ENCODE assay signal across 12 cellular contexts in the genomic region with DNA sequence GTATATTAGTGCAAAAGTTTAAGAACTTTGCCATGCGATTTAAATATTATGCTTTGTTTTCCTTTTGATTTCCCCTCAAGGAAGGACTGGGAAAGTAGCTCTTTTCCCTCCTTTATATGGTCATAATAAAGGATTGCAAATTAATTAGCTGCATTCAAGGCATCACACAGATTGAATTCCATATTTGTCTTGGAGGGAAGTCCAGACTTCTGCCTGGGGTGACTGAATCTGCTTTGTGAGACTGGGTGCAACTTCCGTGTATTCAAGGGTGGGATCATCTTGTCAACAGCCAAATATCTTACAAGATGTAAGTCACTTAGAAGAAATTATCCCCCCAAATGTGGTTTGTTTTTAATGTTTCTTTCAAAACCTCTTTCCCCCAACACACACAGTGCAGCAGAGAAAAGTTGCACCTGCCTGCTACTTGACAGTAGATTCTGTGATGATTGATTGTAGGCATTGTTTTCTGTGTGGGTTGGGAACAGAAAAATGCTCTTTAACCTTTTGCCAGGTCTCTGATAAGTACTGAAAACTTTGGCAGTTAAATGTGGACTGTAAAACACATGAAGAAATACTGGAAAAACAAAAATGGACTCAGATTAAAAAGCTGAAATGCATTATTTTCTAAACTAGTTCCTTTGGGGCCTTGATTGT. TPM values are rescaled to one million over a fixed set of nuclear protein-coding genes. Genes with fewer than 3 reads are reported as not detected.
A peak's percentile ranks its signal among the peaks of the same experiment; 100 is the strongest.
DNase-seq lines count a peak whose midpoint lies in the region; ATAC-seq, FAIRE-seq and TF ChIP-seq lines count a peak whose summit lies in the region.
"Had no signal": no experiment of that assay in that cellular context is flagged by ENCODE, and none has a peak within 500 bp of the region (broad histone marks: within the 10 kb centered on the region; RNA-seq: fewer than 3 reads in every experiment).

No MANE protein-coding gene starts in this region.

- FAIRE-seq in K562 (lab: Jason Lieb, UNC) = no peak

- H3K79me2 ChIP-seq in K562 (ENCODE audit: control insufficient read depth, insufficient read depth, low read length) = no peaks in the 10 kb centered on the region

- intact Hi-C loops in breast epithelium (cut with DNase I; ENCODE audit: low total_unique reads) = no loop called here
- intact Hi-C loops in MCF 10A (cut with micrococcal nuclease) = no loop called here
- intact Hi-C loops in K562 (cut with micrococcal nuclease) = no loop called here

- DNase-seq in breast epithelium (ENCODE audit: low spot score in 2 of 2) (no peak), MCF 10A (ENCODE audit: unreplicated experiment) (no peak), K562 (ENCODE audit: extremely low read depth in 1 of 4, low spot score in 3 of 4) (no peak), mesothelial cell of epicardium (ENCODE audit: low spot score in 2 of 2, unreplicated experiment in 2 of 2) (no peak), RWPE1 (ENCODE audit: low spot score) (no peak), GM20000 (ENCODE audit: low spot score) (no peak)
- no peak for DNase-seq in activated CD8-positive, alpha-beta memory T cell treated with anti-CD3 and anti-CD28 coated beads, Interleukin-2, amount 10 ng/mL, durations not matched to agents 7 days and 5 days
- DNase-seq: foreskin melanocyte, NCI-H526 treated with DMSO at 0.1 percent for 48 hours had no signal

- H3K9ac ChIP-seq in K562 (ENCODE audit: insufficient read depth in 1 of 2, low read depth in 2 of 2, low read length in 2 of 2) = no peak overlapping the region

- no peak for ATAC-seq in K562
- ATAC-seq in activated CD8-positive, alpha-beta memory T cell treated with anti-CD3 and anti-CD28 coated beads, Interleukin-2, amount 10 ng/mL, durations not matched to agents 7 days and 5 days = no peak
- ATAC-seq in HG03521 (IDR thresholded peaks at IDR 0.05; ENCODE audit: unreplicated experiment) = no peak

- POLR2A ChIA-PET in MCF 10A (lab: Yijun Ruan, JAX) = interaction anchor here (0.6 to 1.0 kb wide), 2 partner anchors 12 to 28 kb away, joined by 3 to 4 read pairs; a partner anchor contains a TSS
- POLR2A ChIA-PET in K562 (lab: Yijun Ruan, JAX) = interaction anchor here (0.9 to 1.1 kb wide), 3 partner anchors 12 to 14 kb away, joined by 3 read pairs; no protein-coding TSS in a partner anchor
- POLR2A ChIA-PET in RWPE1 (lab: Yijun Ruan, JAX; ENCODE audit: low non-redundant PET) = no interaction called here

- H3K4me1 ChIP-seq in breast epithelium (peaks cover 0 to 14% of the 10 kb centered on the region in 2 donors), K562 (replicated peaks in 1 of 2; ENCODE audit: control insufficient read depth in 2 of 2, insufficient read depth in 2 of 2, low read length in 2 of 2) (no peaks in the 10 kb centered on the region)

- TF ChIP-seq EP300 in K562 (IDR thresholded peaks at IDR 0.05; ENCODE audit: low read length) = no peak

- no peaks in the 10 kb centered on the region for H4K20me1 ChIP-seq in K562 (replicated peaks; ENCODE audit: control insufficient read depth, insufficient read depth, low read length)

- no peaks in the 10 kb centered on the region for H3K9me3 ChIP-seq in breast epithelium
- no peaks in the 10 kb centered on the region for H3K9me3 ChIP-seq in K562 (replicated peaks; ENCODE audit: control insufficient read depth, insufficient read depth, low read depth, low read length)

- H3K4me3 Mint-ChIP-seq in MCF 10A (ENCODE audit: unreplicated experiment) (no peak overlapping the region), mesothelial cell of epicardium (no peak overlapping the region)
- H3K4me3 Mint-ChIP-seq in activated CD8-positive, alpha-beta memory T cell treated with anti-CD3 and anti-CD28 coated beads, Interleukin-2, amount 10 ng/mL, durations not matched to agents 7 days and 5 days = no peak overlapping the region
- H3K4me3 Mint-ChIP-seq: stimulated activated naive CD8-positive, alpha-beta T cell treated with anti-CD3 and anti-CD28 coated beads, Interleukin-15, Interleukin-2, amounts not matched to agents 100 ng/mL and 50 ng/mL, for 24 hours; T-helper 1 cell treated with Interleukin-12 subunit alpha and Interleukin-12 subunit beta and Interleukin-4 antibody, amounts not matched to agents 30 μg/mL and 1 μg/mL, for 36 hours had no signal

- TF ChIP-seq CTCF in breast epithelium (IDR thresholded peaks at IDR 0.05) = no peak
- TF ChIP-seq CTCF in MCF 10A (IDR thresholded peaks at IDR 0.05; ENCODE audit: unreplicated experiment) = no peak
- TF ChIP-seq CTCF in K562 (IDR thresholded peaks at IDR 0.05 in 2 of 3, conservative IDR thresholded peaks at IDR 0.05 in 1 of 3; ENCODE audit: insufficient read depth in 2 of 3, low read depth in 1 of 3, low read length in 3 of 3) = no peak
- no peak for TF ChIP-seq CTCF in mesothelial cell of epicardium (IDR thresholded peaks at IDR 0.05; ENCODE audit: unreplicated experiment)
- no peak for TF ChIP-seq CTCF in RWPE1 (conservative IDR thresholded peaks at IDR 0.05; ENCODE audit: low read depth)
- no peak for TF ChIP-seq CTCF in GM20000 (IDR thresholded peaks at IDR 0.05; ENCODE audit: extremely low read depth, missing control alignments)

- TF ChIP-seq RAD21 in K562 (CRISPR knock-in tag; conservative IDR thresholded peaks at IDR 0.05 in 1 of 2, IDR thresholded peaks at IDR 0.05 in 1 of 2) = no peak

- no peaks in the 10 kb centered on the region for H3K36me3 Mint-ChIP-seq in MCF 10A (ENCODE audit: insufficient read depth, unreplicated experiment)
- peaks cover 18% of the 10 kb centered on the region for H3K36me3 Mint-ChIP-seq in mesothelial cell of epicardium
- peaks cover 15% of the 10 kb centered on the region for H3K36me3 Mint-ChIP-seq in activated CD8-positive, alpha-beta memory T cell treated with anti-CD3 and anti-CD28 coated beads, Interleukin-2, amount 10 ng/mL, durations not matched to agents 7 days and 5 days

- TF ChIP-seq POLR2A in breast epithelium (IDR thresholded peaks at IDR 0.05) (no peak), K562 (conservative IDR thresholded peaks at IDR 0.05) (no peak)

- H3K9me3 Mint-ChIP-seq in MCF 10A (ENCODE audit: unreplicated experiment) (no peaks in the 10 kb centered on the region), mesothelial cell of epicardium (peaks cover 6% of the 10 kb centered on the region)
- H3K9me3 Mint-ChIP-seq in activated CD8-positive, alpha-beta memory T cell treated with anti-CD3 and anti-CD28 coated beads, Interleukin-2, amount 10 ng/mL, durations not matched to agents 7 days and 5 days (ENCODE audit: low read depth) = no peaks in the 10 kb centered on the region

- H3K27ac Mint-ChIP-seq in MCF 10A (ENCODE audit: low read depth, unreplicated experiment) = no peak overlapping the region
- H3K27ac Mint-ChIP-seq in mesothelial cell of epicardium = peak overlapping the region; percentile 40
- no peak overlapping the region for H3K27ac Mint-ChIP-seq in activated CD8-positive, alpha-beta memory T cell treated with anti-CD3 and anti-CD28 coated beads, Interleukin-2, amount 10 ng/mL, durations not matched to agents 7 days and 5 days
- H3K27ac Mint-ChIP-seq: stimulated activated naive CD8-positive, alpha-beta T cell treated with anti-CD3 and anti-CD28 coated beads, Interleukin-15, Interleukin-2, amounts not matched to agents 100 ng/mL and 50 ng/mL, for 24 hours; T-helper 1 cell treated with Interleukin-12 subunit alpha and Interleukin-12 subunit beta and Interleukin-4 antibody, amounts not matched to agents 30 μg/mL and 1 μg/mL, for 36 hours had no signal

- H3K4me1 Mint-ChIP-seq in MCF 10A (ENCODE audit: insufficient read depth, unreplicated experiment) (peaks cover under 1% of the 10 kb centered on the region), mesothelial cell of epicardium (peaks cover 19% of the 10 kb centered on the region)
- H3K4me1 Mint-ChIP-seq in activated CD8-positive, alpha-beta memory T cell treated with anti-CD3 and anti-CD28 coated beads, Interleukin-2, amount 10 ng/mL, durations not matched to agents 7 days and 5 days = peaks cover 6% of the 10 kb centered on the region

- no peak overlapping the region for H3K4me2 ChIP-seq in K562 (ENCODE audit: insufficient read depth, low read length)

- H2AFZ ChIP-seq in K562 (ENCODE audit: low read depth, low read length) = no peak overlapping the region

- in situ Hi-C loops in K562 (cut with MboI) = no loop called here

- CTCF ChIA-PET in MCF 10A (lab: Yijun Ruan, JAX) (interaction anchor here (1.1 kb wide), 1 partner anchor 8 kb away, joined by 3 read pairs; no protein-coding TSS in a partner anchor), K562 (lab: Yijun Ruan, JAX; ENCODE audit: low intra/inter-chr PET ratio) (no interaction called here), RWPE1 (lab: Yijun Ruan, JAX) (interaction anchor here (0.6 to 0.9 kb wide), 2 partner anchors 21 to 937 kb away, joined by 3 read pairs; no protein-coding TSS in a partner anchor)
- CTCF ChIA-PET in activated CD8-positive, alpha-beta memory T cell treated with anti-CD3 and anti-CD28 coated beads, Interleukin-2, amount 10 ng/mL, durations not matched to agents 7 days and 5 days (lab: Charles Lee) = interaction anchor here (0.8 kb wide), 1 partner anchor 33 kb away, joined by 3 read pairs; no protein-coding TSS in a partner anchor

- H3K27me3 ChIP-seq in breast epithelium = no peaks in the 10 kb centered on the region
- H3K27me3 ChIP-seq in K562 (ENCODE audit: control insufficient read depth in 2 of 2, insufficient read depth in 2 of 2, low read length in 2 of 2) = no peaks in the 10 kb centered on the region; a peak in 2 of 5 replicates

- no peaks in the 10 kb centered on the region for H3K9me1 ChIP-seq in K562 (ENCODE audit: control insufficient read depth, insufficient read depth, low read length)

- H3K4me3 ChIP-seq in breast epithelium (no peak overlapping the region), K562 (no peak overlapping the region)

- BruUV-seq in MCF 10A (replicated peaks; lab: Mats Ljungman, UMichigan) (no TSS peak), K562 (replicated peaks; lab: Mats Ljungman, UMichigan) (no TSS peak)

- WGBS in K562 (ENCODE audit: insufficient coverage, low coverage, missing lambda C conversion rate) = 5% methylated on average over 2 of the region's 2 CpGs

- H3K27ac ChIP-seq in breast epithelium (peak overlapping the region; percentile 4 to 9), K562 (ENCODE audit: extremely low read depth, low read depth, low read length) (no peak overlapping the region), RWPE1 (no peak overlapping the region)

- H3K27me3 Mint-ChIP-seq in MCF 10A (ENCODE audit: insufficient read depth, unreplicated experiment) = no peaks in the 10 kb centered on the region
- H3K27me3 Mint-ChIP-seq in mesothelial cell of epicardium (ENCODE audit: low read depth) = no peaks in the 10 kb centered on the region
- no peaks in the 10 kb centered on the region for H3K27me3 Mint-ChIP-seq in activated CD8-positive, alpha-beta memory T cell treated with anti-CD3 and anti-CD28 coated beads, Interleukin-2, amount 10 ng/mL, durations not matched to agents 7 days and 5 days
- H3K27me3 Mint-ChIP-seq: stimulated activated naive CD8-positive, alpha-beta T cell treated with anti-CD3 and anti-CD28 coated beads, Interleukin-15, Interleukin-2, amounts not matched to agents 100 ng/mL and 50 ng/mL, for 24 hours had no signal

- no peaks in the 10 kb centered on the region for H3K36me3 ChIP-seq in breast epithelium
- H3K36me3 ChIP-seq in K562 (ENCODE audit: control insufficient read depth, insufficient read depth, low read length) = no peaks in the 10 kb centered on the region

RNA-seq across cellular contexts. Expression of a gene that starts 28.4 kb away (rescaled TPM):
- 10 to 100 TPM; 29.4 to 48.8 (median 37.9) TPM for total RNA-seq in breast epithelium
- 18.1 and 19.9 TPM in 2 replicates for total RNA-seq in MCF 10A (2022)
- total RNA-seq in K562 (2011; cell fraction: chromatin; rRNA removed; ENCODE audit: low replicate concordance) = 3.1 and 7.4 TPM in 2 replicates
- 0.50 and 0.53 TPM in 2 replicates for total RNA-seq in K562 (2011; cell fraction: nucleolus; rRNA removed)
- 1.4 and 2.2 TPM in 2 replicates for total RNA-seq in K562 (2011; cell fraction: nucleoplasm; rRNA removed)
- total RNA-seq in K562 (2014; rRNA removed) = 6.0 and 7.0 TPM in 2 replicates
- 9.2 and 10.6 TPM in 2 replicates for total RNA-seq in K562 (2014; rRNA removed; fragmentation: Illumina TruSeq; extraction: Trizol)
- total RNA-seq in K562 (2015; rRNA removed; fragmentation: Illumina TruSeq; extraction: Trizol) = 5.9 and 7.9 TPM in 2 replicates
- total RNA-seq in K562 (2021) = 9.2 and 9.3 TPM in 2 replicates
- 2.9 and 6.8 TPM in 2 replicates for polyA plus RNA-seq in K562 (2011; rRNA removed)
- polyA plus RNA-seq in K562 (2011; cell fraction: cytosol; rRNA removed) = 0.94 and 1.0 TPM in 2 replicates
- 1.6 and 2.0 TPM in 2 replicates for polyA plus RNA-seq in K562 (2011; cell fraction: nucleus; rRNA removed)
- polyA plus RNA-seq in K562 (2012) = 4.4 and 5.0 TPM in 2 replicates
- 7.1 and 10.7 TPM in 2 replicates for polyA plus RNA-seq in K562 (2014; fragmentation: Illumina TruSeq; extraction: Trizol)
- polyA plus RNA-seq in K562 (2014; fragmentation: Nextera tagmentation; extraction: Ambion mirVana) = 1 to 10 TPM; 2.6 to 3.2 TPM
- polyA plus RNA-seq in K562 (2014; rRNA removed) = 6.9 and 8.1 TPM in 2 replicates
- polyA minus RNA-seq in K562 (2011; rRNA and poly(A)+ RNA removed) = 5.1 and 6.9 TPM in 2 replicates
- 2.9 and 6.6 TPM in 2 replicates for polyA minus RNA-seq in K562 (2011; cell fraction: cytosol; rRNA and poly(A)+ RNA removed)
- polyA minus RNA-seq in K562 (2011; cell fraction: nucleus; rRNA and poly(A)+ RNA removed) = 1.5 and 1.7 TPM in 2 replicates
- 46.7 to 48.2 TPM (median 47.0 TPM) in 3 replicates for total RNA-seq in mesothelial cell of epicardium
- total RNA-seq in activated CD8-positive, alpha-beta memory T cell treated with anti-CD3 and anti-CD28 coated beads, Interleukin-2, amount 10 ng/mL, durations not matched to agents 7 days and 5 days = 10 to 100 TPM; 18.7 to 29.4 TPM

Comparison
In these comparisons a context has a peak if more than half of its experiments do, and no peak if none do; other contexts are left out.
1. H3K27ac ChIP-seq: peak in breast epithelium (2 of 2); none in K562 (single experiment) and RWPE1 (single experiment).